ENCODE assay signal across 8 cellular contexts in genomic region chr1:169893645-169894423, GRCh38. TPM values are rescaled to one million over a fixed set of nuclear protein-coding genes. Genes with fewer than 3 reads are reported as not detected.
DNase-seq lines count a peak whose midpoint lies in the region; ATAC-seq and TF ChIP-seq lines count a peak whose summit lies in the region.

SCYL3 (minus strand) TSS chr1:169893896; CDS start chr1:169888840, 5,056 bp downstream.

- peak within 1 kb of the TSS; percentile 96 for H3K4me2 ChIP-seq in SU-DHL-6 (ENCODE audit: low read depth, low read length, poor library complexity, severe bottlenecking)

- TF ChIP-seq CTCF in SU-DHL-6 (IDR thresholded peaks at IDR 0.05; ENCODE audit: insufficient read depth, low read length, poor library complexity, severe bottlenecking) (no peak), ovary (IDR thresholded peaks at IDR 0.05) (no peak), thyroid gland (IDR thresholded peaks at IDR 0.05) (peak in 1 of 6 experiments; percentile 13)

- H3K27ac ChIP-seq in SU-DHL-6 (ENCODE audit: low read depth, low read length) (peak within 1 kb of the TSS; percentile 88), ovary (peak within 1 kb of the TSS; percentile 85 to 96), thyroid gland (peak within 1 kb of the TSS; percentile 96 to 99 (median 98))

- intact Hi-C loops in Right ventricle myocardium inferior (cut with DNase I) (loop anchor here (5.0 kb wide), 1 partner anchor 407 kb away; the partner anchor contains the start of gene SLC19A2), ovary (cut with DNase I) (no loop called here), thyroid gland (cut with DNase I) (no loop called here)

- DNase-seq in NCI-H128 (lab: John Stamatoyannopoulos, UW; ENCODE audit: unreplicated experiment) (peak; percentile 95), Right ventricle myocardium inferior (ENCODE audit: missing footprints) (peak; percentile 96), ovary (peak; percentile 92 to 95 (median 93)), thyroid gland (peak; percentile 95)
- DNase-seq in activated naive CD8-positive, alpha-beta T cell treated with anti-CD3 and anti-CD28 coated beads, Interleukin-2, amount 50 U/mL, for 16 hours (ENCODE audit: low read depth, low spot score): peak; percentile 69

- H3F3A ChIP-seq in SU-DHL-6 (ENCODE audit: insufficient read depth): no peaks in the 10 kb centered on the region

- H2AFZ ChIP-seq in SU-DHL-6 (ENCODE audit: low read depth, low read length, severe bottlenecking): peak within 1 kb of the TSS; percentile 81

- peak within 1 kb of the TSS; percentile 98 for H3K9ac ChIP-seq in SU-DHL-6 (ENCODE audit: low read length)

- peak within 1 kb of the TSS; percentile 83 for H3K4me3 ChIP-seq in SU-DHL-6 (ENCODE audit: insufficient read depth, low read length, poor library complexity, severe bottlenecking)
- peak within 1 kb of the TSS; percentile 88 for H3K4me3 ChIP-seq in ovary
- peak within 1 kb of the TSS; percentile 80 to 94 (median 83) for H3K4me3 ChIP-seq in thyroid gland (replicated peaks in 1 of 3)

- no peaks in the 10 kb centered on the region for H3K9me2 ChIP-seq in SU-DHL-6 (replicated peaks; ENCODE audit: insufficient read depth, low read length)

- H3K9me3 ChIP-seq in SU-DHL-6 (ENCODE audit: insufficient read depth, low read length) (no peaks in the 10 kb centered on the region), ovary (no peaks in the 10 kb centered on the region), thyroid gland (no peaks in the 10 kb centered on the region)

- whole genome bisulfite sequencing in ovary, 3 donors: 0% methylated on average over 31 to 52 of the region's 52 CpGs
- 0 to 1% methylated on average over 27 to 35 of the region's 52 CpGs for WGBS in thyroid gland, 2 donors

- peaks cover 41% of the 10 kb centered on the region for H3K79me2 ChIP-seq in SU-DHL-6 (ENCODE audit: insufficient read depth, low read length)

- H3K27me3 ChIP-seq in SU-DHL-6 (ENCODE audit: low read length): no peaks in the 10 kb centered on the region
- H3K27me3 ChIP-seq in ovary: no peaks in the 10 kb centered on the region
- no peaks in the 10 kb centered on the region for H3K27me3 ChIP-seq in thyroid gland

- TF ChIP-seq POLR2A in GM10847 (IDR thresholded peaks at IDR 0.05; ENCODE audit: extremely low read depth, insufficient read length) (peak; percentile 82), ovary (IDR thresholded peaks at IDR 0.05) (peak; percentile 64), thyroid gland (IDR thresholded peaks at IDR 0.05) (peak in 1 of 2 donors; percentile 69)

- peak; percentile 82 for ATAC-seq in HG02678 (IDR thresholded peaks at IDR 0.05; ENCODE audit: unreplicated experiment)
- ATAC-seq in Right ventricle myocardium inferior: peak; percentile 99

- H3K4me1 ChIP-seq in ovary (ENCODE audit: insufficient read depth) (peaks cover 3% of the 10 kb centered on the region), thyroid gland (peaks cover 23 to 36% of the 10 kb centered on the region in 2 donors)

- peaks cover 8% of the 10 kb centered on the region; the same call in 1 of the 2 replicates for H4K20me1 ChIP-seq in SU-DHL-6 (ENCODE audit: low read depth, low read length)

- peak; percentile 40 for TF ChIP-seq EP300 in ovary (IDR thresholded peaks at IDR 0.05)

- no peaks in the 10 kb centered on the region for H3K36me3 ChIP-seq in SU-DHL-6 (ENCODE audit: low read length)
- H3K36me3 ChIP-seq in ovary: no peaks in the 10 kb centered on the region
- H3K36me3 ChIP-seq in thyroid gland: no peaks in the 10 kb centered on the region

RNA-seq across cellular contexts. Expression of gene SCYL3, which starts in this region (rescaled TPM):
- total RNA-seq in Right ventricle myocardium inferior (5.6 TPM), ovary (10 to 100 TPM in 4 of 7 donors, 1 to 10 TPM in 3; 6.3 to 15.3 (median 10.9) TPM), thyroid gland (10 to 100 TPM; 12.9 to 18.3 (median 16.3) TPM)
- 1 to 10 TPM; 6.9 to 7.3 TPM for polyA plus RNA-seq in ovary

Comparison
In these comparisons a context has a peak if more than half of its experiments do, and no peak if none do; other contexts are left out.
1. Peak in every context shown above with its lines: DNase-seq, ATAC-seq, H3K4me3 ChIP-seq and H3K27ac ChIP-seq.